ENCODE assay signal across 9 cellular contexts in the genomic region with DNA sequence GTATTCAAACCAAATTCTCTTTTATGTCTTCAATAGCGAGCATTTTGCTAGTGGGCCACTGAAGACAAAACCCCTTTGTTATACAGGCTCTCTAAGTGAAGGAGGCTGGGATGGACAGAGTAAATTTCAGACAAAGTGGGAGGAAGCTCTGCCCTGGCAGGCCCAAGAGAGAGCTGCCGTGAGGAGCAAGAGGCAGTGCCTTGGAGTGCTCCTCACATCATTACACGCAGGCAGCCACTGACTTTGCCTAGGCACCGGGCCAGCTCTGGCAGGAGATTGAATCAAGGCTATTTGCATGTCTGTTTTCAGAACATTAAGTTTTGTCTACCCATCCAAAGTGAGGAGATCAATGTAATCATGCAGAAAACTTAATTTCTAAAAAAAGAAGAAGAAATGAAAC.
DNase-seq lines count a peak whose midpoint lies in the region; ATAC-seq lines count a peak whose summit lies in the region.
"Had no signal": no experiment of that assay in that cellular context is flagged by ENCODE, and none has a peak within 500 bp of the region (broad histone marks: within the 10 kb centered on the region; RNA-seq: fewer than 3 reads in every experiment).

No MANE protein-coding gene starts in this region.

- H3K27ac ChIP-seq in subcutaneous abdominal adipose tissue (ENCODE audit: low read depth, low read length), result peak overlapping the region; percentile 86
- H3K27ac ChIP-seq in SJCRH30, result no peak overlapping the region

- H3K4me1 ChIP-seq in subcutaneous abdominal adipose tissue (ENCODE audit: control insufficient read depth in 5 of 5, insufficient read depth in 5 of 5, low read length in 5 of 5) (peaks cover 2 to 22% (median 16%) of the 10 kb centered on the region in 5 donors), SJCRH30 (no peaks in the 10 kb centered on the region)

- H3K27me3 ChIP-seq in subcutaneous abdominal adipose tissue (ENCODE audit: control insufficient read depth in 5 of 5, insufficient read depth in 4 of 5, low read length in 5 of 5) (no peaks in the 10 kb centered on the region), SJCRH30 (no peaks in the 10 kb centered on the region)

- peak; percentile 37 for ATAC-seq in GM19438 (IDR thresholded peaks at IDR 0.05; ENCODE audit: low read depth, unreplicated experiment)
- ATAC-seq in HG03432 (IDR thresholded peaks at IDR 0.05; ENCODE audit: unreplicated experiment), result peak; percentile 55
- no peak for ATAC-seq in GM21737 (IDR thresholded peaks at IDR 0.05; ENCODE audit: unreplicated experiment)

- no peak overlapping the region for H3K4me3 ChIP-seq in subcutaneous abdominal adipose tissue (ENCODE audit: low read depth in 1 of 5, low read length in 5 of 5)
- H3K4me3 ChIP-seq in SJCRH30, result no peak overlapping the region

- no peak overlapping the region for H3K9ac ChIP-seq in subcutaneous abdominal adipose tissue (ENCODE audit: low read length in 5 of 5)

- H3K9me3 ChIP-seq in subcutaneous abdominal adipose tissue (ENCODE audit: control insufficient read depth in 5 of 5, low read length in 5 of 5) (no peaks in the 10 kb centered on the region), SJCRH30 (replicated peaks) (no peaks in the 10 kb centered on the region)

- DNase-seq in fibroblast of the conjunctiva (ENCODE audit: low read depth) (peak; percentile 40), SJCRH30 (no peak), LoVo (ENCODE audit: low spot score) (no peak), HuH-7 (ENCODE audit: low spot score) (no peak)
- DNase-seq: erythroblast had no signal

- H3K36me3 ChIP-seq in subcutaneous abdominal adipose tissue (ENCODE audit: control insufficient read depth in 5 of 5, insufficient read depth in 5 of 5, low read length in 5 of 5) (no peaks in the 10 kb centered on the region), SJCRH30 (no peaks in the 10 kb centered on the region)
